ENCODE assay signal across 10 cellular contexts in the genomic region with DNA sequence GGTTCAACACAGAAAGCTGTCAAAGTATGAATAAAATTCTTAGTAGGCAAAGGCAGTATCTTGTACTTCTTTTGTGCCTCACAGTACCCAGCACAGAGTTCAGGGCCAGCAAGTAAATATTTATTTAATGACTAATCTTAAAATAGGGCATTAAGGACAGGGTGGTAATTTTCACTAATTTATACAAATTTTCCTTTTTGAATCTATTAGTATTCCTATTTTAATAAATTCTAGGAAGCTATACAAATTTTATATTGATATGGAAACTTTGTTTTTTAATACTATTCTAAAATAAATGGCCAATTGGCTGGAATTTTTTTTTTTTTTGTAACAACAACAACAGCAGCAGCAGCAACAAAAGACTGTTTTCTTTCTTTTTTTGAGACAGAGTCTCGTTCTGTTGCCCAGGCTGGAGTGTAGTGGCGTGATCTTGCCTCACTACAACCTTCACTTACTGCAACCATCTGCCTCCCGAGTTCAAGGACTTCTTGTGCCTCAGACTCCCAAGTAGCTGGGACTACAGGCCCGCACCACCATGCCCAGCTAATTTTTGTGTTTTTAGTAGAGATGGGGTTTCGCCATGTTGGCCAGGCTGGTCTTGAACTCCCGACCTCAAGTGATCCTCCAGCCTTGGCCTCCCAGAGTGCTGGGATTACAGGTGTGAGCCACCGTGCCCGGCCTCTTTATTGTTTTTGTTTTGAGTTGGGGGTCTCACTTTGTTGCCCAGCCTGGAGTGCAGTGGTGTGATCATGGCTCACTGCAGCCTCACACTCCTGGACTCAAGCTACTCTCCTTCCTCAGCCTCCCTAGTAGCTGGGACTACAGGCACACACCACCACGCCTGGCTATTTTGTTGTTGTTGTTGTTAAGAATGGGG.
DNase-seq lines count a peak whose midpoint lies in the region; ATAC-seq, FAIRE-seq and TF ChIP-seq lines count a peak whose summit lies in the region.
"Had no signal": no experiment of that assay in that cellular context is flagged by ENCODE, and none has a peak within 500 bp of the region (broad histone marks: within the 10 kb centered on the region; RNA-seq: fewer than 3 reads in every experiment).

No MANE protein-coding gene starts in this region.

- H3K9me3 ChIP-seq in PC-9 (ENCODE audit: insufficient read depth, low read depth) (no peaks in the 10 kb centered on the region), pancreas (no peaks in the 10 kb centered on the region)

- TF ChIP-seq CTCF in C4-2B (conservative IDR thresholded peaks at IDR 0.05) (no peak), PC-9 (conservative IDR thresholded peaks at IDR 0.05) (no peak), epithelial cell of esophagus (IDR thresholded peaks at IDR 0.05; ENCODE audit: insufficient read depth, low read depth, low read length, missing control alignments) (no peak), pancreas (IDR thresholded peaks at IDR 0.05) (no peak)

- H3K36me3 ChIP-seq in PC-9 (ENCODE audit: low read depth) (no peaks in the 10 kb centered on the region), pancreas (no peaks in the 10 kb centered on the region)

- H3F3A ChIP-seq in PC-9 (ENCODE audit: insufficient read depth, low read depth), result peaks cover 55% of the 10 kb centered on the region

- H3K4me3 ChIP-seq in PC-9, result 0 out of 2 replicates have a peak overlapping the region, but pooled peaks have one; percentile 27
- no peak overlapping the region for H3K4me3 ChIP-seq in epithelial cell of esophagus (ENCODE audit: low read length)
- no peak overlapping the region for H3K4me3 ChIP-seq in pancreas

- H3K27ac ChIP-seq in C4-2B (peak overlapping the region; percentile 69), PC-9 (peak overlapping the region; percentile 78), pancreas (peak overlapping the region; percentile 40 to 71 (median 56))

- no peak overlapping the region for H2AFZ ChIP-seq in PC-9

- 80 to 87% methylated on average over 9 of the region's 9 CpGs for WGBS in pancreas, 2 donors

- FAIRE-seq in pancreas (lab: Jason Lieb, UNC), result no peak
- FAIRE-seq: colon had no signal

- H4K20me1 ChIP-seq in PC-9 (ENCODE audit: insufficient read depth), result no peaks in the 10 kb centered on the region

- ATAC-seq in pancreas, result peak; percentile 79 to 87 (median 81)
- no peak for ATAC-seq in GM21360 (IDR thresholded peaks at IDR 0.05; ENCODE audit: unreplicated experiment)

- no TSS peak for BruUV-seq in PC-9 (replicated peaks; lab: Mats Ljungman, UMichigan)

- H3K4me2 ChIP-seq in PC-9, result peak overlapping the region; percentile 67

- CTCF ChIA-PET in PC-9 (lab: Charles Lee), result interaction anchor here (0.6 to 0.7 kb wide), 2 partner anchors 59 to 139 kb away, joined by 3 to 5 read pairs; no protein-coding TSS in a partner anchor

- intact Hi-C loops in PC-9 (cut with micrococcal nuclease; ENCODE audit: unreplicated experiment) (no loop called here), pancreas (cut with DNase I) (no loop called here)

- H3K4me1 ChIP-seq in PC-9 (replicated peaks; ENCODE audit: insufficient read depth) (peaks cover 62% of the 10 kb centered on the region), pancreas (peaks cover 35 to 37% (median 37%) of the 10 kb centered on the region in 3 donors)

- H3K79me2 ChIP-seq in PC-9 (ENCODE audit: low read depth), result no peaks in the 10 kb centered on the region

- no peaks in the 10 kb centered on the region for H3K9me2 ChIP-seq in PC-9 (ENCODE audit: insufficient read depth)

- H3K27me3 ChIP-seq in PC-9 (ENCODE audit: insufficient read depth, low read depth) (no peaks in the 10 kb centered on the region), pancreas (no peaks in the 10 kb centered on the region)

- POLR2A ChIA-PET in PC-9 (lab: Charles Lee; ENCODE audit: unreplicated experiment), result no interaction called here

- DNase-seq in PC-9 (peak in 1 of 2 experiments; percentile 67), epithelial cell of esophagus (ENCODE audit: low read depth) (peak; percentile 48), pancreas (no peak), germinal center (ENCODE audit: low spot score) (no peak), NCI-H187 (lab: John Stamatoyannopoulos, UW) (no peak), putamen (ENCODE audit: low spot score) (no peak)
- DNase-seq: NCI-H2081 treated with DMSO at 0.1 percent for 48 hours had no signal
